20 cellular contexts compared by ENCODE assay signal in genomic region chr16:82301108-82301755, GRCh38.
DNase-seq lines count a peak whose midpoint lies in the region; ATAC-seq, FAIRE-seq and TF ChIP-seq lines count a peak whose summit lies in the region.
"Had no signal": no experiment of that assay in that cellular context is flagged by ENCODE, and none has a peak within 500 bp of the region (broad histone marks: within the 10 kb centered on the region; RNA-seq: fewer than 3 reads in every experiment).

No MANE protein-coding gene starts in this region.

- no peak for TF ChIP-seq CTCF in natural killer cell (IDR thresholded peaks at IDR 0.05)

- H3K27me3 Mint-ChIP-seq in natural killer cell treated with Interleukin-12 subunit alpha and Interleukin-12 subunit beta and Interleukin-15 and Interleukin-18, amount 100 ng/mL, for 72 hours = peaks cover 9 to 11% of the 10 kb centered on the region in 2 donors
- no peaks in the 10 kb centered on the region for H3K27me3 Mint-ChIP-seq in natural killer cell (ENCODE audit: low read depth in 2 of 2)

- H3K4me1 Mint-ChIP-seq in natural killer cell treated with Interleukin-12 subunit alpha and Interleukin-12 subunit beta and Interleukin-15 and Interleukin-18, amount 100 ng/mL, for 72 hours (ENCODE audit: low read depth in 2 of 2) = no peaks in the 10 kb centered on the region
- no peaks in the 10 kb centered on the region for H3K4me1 Mint-ChIP-seq in natural killer cell
- H3K4me1 Mint-ChIP-seq: CD14-positive monocyte had no signal

- peak; percentile 37 for FAIRE-seq in urothelium cell line (lab: Jason Lieb, UNC)

- intact Hi-C loops in natural killer cell (cut with micrococcal nuclease) (no loop called here), left cardiac atrium (cut with DNase I) (no loop called here)

- H3K36me3 Mint-ChIP-seq in natural killer cell treated with Interleukin-12 subunit alpha and Interleukin-12 subunit beta and Interleukin-15 and Interleukin-18, amount 100 ng/mL, for 72 hours = no peaks in the 10 kb centered on the region
- H3K36me3 Mint-ChIP-seq in natural killer cell = no peaks in the 10 kb centered on the region
- H3K36me3 Mint-ChIP-seq: CD14-positive monocyte had no signal

- no peak overlapping the region for H3K4me3 Mint-ChIP-seq in natural killer cell treated with Interleukin-12 subunit alpha and Interleukin-12 subunit beta and Interleukin-15 and Interleukin-18, amount 100 ng/mL, for 72 hours
- no peak overlapping the region for H3K4me3 Mint-ChIP-seq in natural killer cell
- H3K4me3 Mint-ChIP-seq: CD14-positive monocyte had no signal

- H3K9me3 Mint-ChIP-seq in natural killer cell treated with Interleukin-12 subunit alpha and Interleukin-12 subunit beta and Interleukin-15 and Interleukin-18, amount 100 ng/mL, for 72 hours = no peaks in the 10 kb centered on the region
- no peaks in the 10 kb centered on the region for H3K9me3 Mint-ChIP-seq in natural killer cell

- no peak overlapping the region for H3K27ac Mint-ChIP-seq in natural killer cell treated with Interleukin-12 subunit alpha and Interleukin-12 subunit beta and Interleukin-15 and Interleukin-18, amount 100 ng/mL, for 72 hours
- no peak overlapping the region for H3K27ac Mint-ChIP-seq in natural killer cell
- H3K27ac Mint-ChIP-seq: CD14-positive monocyte had no signal

- peak; percentile 53 to 67 for ATAC-seq in natural killer cell treated with Interleukin-12 subunit alpha and Interleukin-12 subunit beta and Interleukin-15 and Interleukin-18, amount 100 ng/mL, for 72 hours
- ATAC-seq in natural killer cell = no peak
- ATAC-seq in left cardiac atrium = peak; percentile 50 to 64
- ATAC-seq in SK-N-SH treated with all-trans-retinoic acid at 6 μM for 48 hours = no peak

- DNase-seq in DMS53 (lab: John Stamatoyannopoulos, UW) (peak; percentile 20), DMS53 treated with DMSO at 0.1 percent for 48 hours (lab: John Stamatoyannopoulos, UW; ENCODE audit: unreplicated experiment) (no peak), natural killer cell (no peak), left cardiac atrium (no peak), urothelium cell line (ENCODE audit: low spot score) (no peak), NCI-H1105 (lab: John Stamatoyannopoulos, UW) (no peak)
- DNase-seq in natural killer cell treated with Interleukin-12 subunit alpha and Interleukin-12 subunit beta and Interleukin-15 and Interleukin-18, amount 100 ng/mL, for 72 hours (ENCODE audit: low spot score) = no peak
- DNase-seq: DMS 273 treated with DMSO at 0.1 percent for 48 hours, GDM1, H7, IMR-90, Kasumi-1, MM.1S, NCI-H187, NCI-H2107, NCI-H510A, NCI-H748 treated with DMSO at 0.1 percent for 48 hours, SHP77 treated with DMSO at 0.1 percent for 48 hours had no signal

TF ChIP-seq in SK-N-SH treated with all-trans-retinoic acid at 6 μM for 48 hours, 23 proteins besides CTCF, POLR2A, EP300 and RAD21 (continues in another document):
- TF ChIP-seq ZNF70 (CRISPR knock-in tag; IDR thresholded peaks at IDR 0.05) (no peak), TSHZ2 (CRISPR knock-in tag; IDR thresholded peaks at IDR 0.05) (no peak), POU6F1 (CRISPR knock-in tag; IDR thresholded peaks at IDR 0.05; ENCODE audit: borderline replicate concordance, low read depth) (no peak), GLIS3 (CRISPR knock-in tag; IDR thresholded peaks at IDR 0.05) (no peak), ZFP3 (CRISPR knock-in tag; IDR thresholded peaks at IDR 0.05) (no peak), TOX (CRISPR knock-in tag; IDR thresholded peaks at IDR 0.05; ENCODE audit: borderline replicate concordance) (no peak), ARNTL (CRISPR knock-in tag; IDR thresholded peaks at IDR 0.05; ENCODE audit: borderline replicate concordance, low read depth) (no peak), ZNF8 (CRISPR knock-in tag; IDR thresholded peaks at IDR 0.05) (no peak), ZFP30 (CRISPR knock-in tag; IDR thresholded peaks at IDR 0.05) (no peak), CSDC2 (CRISPR knock-in tag; IDR thresholded peaks at IDR 0.05) (no peak), ZNF565 (CRISPR knock-in tag; conservative IDR thresholded peaks at IDR 0.05; ENCODE audit: low read depth) (no peak), PATZ1 (CRISPR knock-in tag; IDR thresholded peaks at IDR 0.05; ENCODE audit: borderline replicate concordance) (no peak), CREB5 (CRISPR knock-in tag; IDR thresholded peaks at IDR 0.05; ENCODE audit: low read depth) (no peak), RARB (CRISPR knock-in tag; IDR thresholded peaks at IDR 0.05) (no peak), ISL1 (CRISPR knock-in tag; IDR thresholded peaks at IDR 0.05) (no peak), CSRNP3 (CRISPR knock-in tag; IDR thresholded peaks at IDR 0.05) (no peak), OSR1 (CRISPR knock-in tag; IDR thresholded peaks at IDR 0.05) (no peak), TCF4 (CRISPR knock-in tag; IDR thresholded peaks at IDR 0.05; ENCODE audit: borderline replicate concordance) (no peak)

Comparison
In these comparisons a context has a peak if more than half of its experiments do, and no peak if none do; other contexts are left out.
1. ATAC-seq: peak in natural killer cell treated with Interleukin-12 subunit alpha and Interleukin-12 subunit beta and Interleukin-15 and Interleukin-18, amount 100 ng/mL, for 72 hours (2 of 2) and left cardiac atrium (2 of 2); none in natural killer cell (0 of 3) and SK-N-SH treated with all-trans-retinoic acid at 6 μM for 48 hours (single experiment).